ENCODE assay signal across 8 cellular contexts in genomic region chr14:23988229-23988609, GRCh38. TPM values are rescaled to one million over a fixed set of nuclear protein-coding genes. Genes with fewer than 3 reads are reported as not detected.
DNase-seq lines count a peak whose midpoint lies in the region; ATAC-seq and TF ChIP-seq lines count a peak whose summit lies in the region.
"Not testable (repeated sequence)": the region's sequence is repeated elsewhere in the genome, so short reads cannot be mapped to it uniquely, and the experiment has no call there.

No MANE protein-coding gene starts in this region.

- H3K27me3 Mint-ChIP-seq in CD4-positive, alpha-beta T cell; activated T-helper 17 cell treated with anti-CD3 and anti-CD28 coated beads, Interleukin-2, amount 50 U/mL, for 72 hours: not testable (repeated sequence)

- H3K4me1 ChIP-seq in mucosa of rectum (ENCODE audit: control insufficient read depth in 2 of 2, insufficient read depth in 2 of 2, low read length in 2 of 2), result peaks cover 25% of the 10 kb centered on the region in 2 donors

- not testable (repeated sequence) for H3K9me3 Mint-ChIP-seq in CD4-positive, alpha-beta T cell; activated T-helper 17 cell treated with anti-CD3 and anti-CD28 coated beads, Interleukin-2, amount 50 U/mL, for 72 hours; stimulated activated effector memory CD8-positive, alpha-beta T cell treated with anti-CD3 and anti-CD28 coated beads, Interleukin-12 subunit alpha, Interleukin-12 subunit beta, amount 100 ng/mL, for 72 hours

- ATAC-seq in CD4-positive, alpha-beta T cell (ENCODE audit: poor library complexity), result peak; percentile 22
- peak; percentile 6 for ATAC-seq in GM19463 (IDR thresholded peaks at IDR 0.05; ENCODE audit: unreplicated experiment)
- ATAC-seq in HG02981 (IDR thresholded peaks at IDR 0.05; ENCODE audit: unreplicated experiment), result peak; percentile 19
- ATAC-seq in activated T-helper 17 cell treated with anti-CD3 and anti-CD28 coated beads, Interleukin-2, amount 50 U/mL, for 72 hours (replicated peaks), result peak; percentile 5
- peak; percentile 4 for ATAC-seq in esophagus mucosa
- ATAC-seq in stimulated activated effector memory CD8-positive, alpha-beta T cell treated with anti-CD3 and anti-CD28 coated beads, Interleukin-12 subunit alpha, Interleukin-12 subunit beta, amount 100 ng/mL, for 72 hours, result peak; percentile 2

- H3K4me1 Mint-ChIP-seq in CD4-positive, alpha-beta T cell (ENCODE audit: low read depth), result peaks cover 18% of the 10 kb centered on the region
- H3K4me1 Mint-ChIP-seq in activated T-helper 17 cell treated with anti-CD3 and anti-CD28 coated beads, Interleukin-2, amount 50 U/mL, for 72 hours, result not testable (repeated sequence)
- peaks cover 24% of the 10 kb centered on the region for H3K4me1 Mint-ChIP-seq in stimulated activated effector memory CD8-positive, alpha-beta T cell treated with anti-CD3 and anti-CD28 coated beads, Interleukin-12 subunit alpha, Interleukin-12 subunit beta, amount 100 ng/mL, for 72 hours

- not testable (repeated sequence) for H3K4me3 ChIP-seq in NB4 (ENCODE audit: low read depth, low read length)
- H3K4me3 ChIP-seq in mucosa of rectum (ENCODE audit: low read length in 2 of 2), result peak overlapping the region; percentile 35 to 75

- H3K27me3 ChIP-seq in CD4-positive, alpha-beta T cell (ENCODE audit: control insufficient read depth, insufficient read depth, low read length); mucosa of rectum (ENCODE audit: control insufficient read depth in 2 of 2, insufficient read depth in 2 of 2, low read length in 2 of 2): not testable (repeated sequence)

- CTCF ChIA-PET in CD4-positive, alpha-beta T cell (lab: Charles Lee), result interaction anchor here (0.5 to 1.8 kb wide), 3 partner anchors 16 to 121 kb away, joined by 4 to 7 read pairs (median 4); no protein-coding TSS in a partner anchor

- DNase-seq in CD4-positive, alpha-beta T cell; stimulated activated effector memory CD8-positive, alpha-beta T cell treated with anti-CD3 and anti-CD28 coated beads, Interleukin-12 subunit alpha, Interleukin-12 subunit beta, amount 100 ng/mL, for 72 hours (ENCODE audit: low spot score in 2 of 2): not testable (repeated sequence)
- peak; percentile 20 for DNase-seq in NB4 (ENCODE audit: low read depth)

- intact Hi-C loops in CD4-positive, alpha-beta T cell (cut with DNase I, micrococcal nuclease), result loop anchor here (5.0 kb wide), 2 partner anchors 49 to 119 kb away; no protein-coding TSS in a partner anchor

- TF ChIP-seq POLR2A in NB4 (IDR thresholded peaks at IDR 0.05; ENCODE audit: extremely low read depth, insufficient read length), result not testable (repeated sequence)

- not testable (repeated sequence) for TF ChIP-seq CTCF in CD4-positive, alpha-beta T cell (IDR thresholded peaks at IDR 0.05); NB4 (IDR thresholded peaks at IDR 0.05; ENCODE audit: low read depth, low read length)

- not testable (repeated sequence) for H3K36me3 Mint-ChIP-seq in CD4-positive, alpha-beta T cell (ENCODE audit: low read depth); activated T-helper 17 cell treated with anti-CD3 and anti-CD28 coated beads, Interleukin-2, amount 50 U/mL, for 72 hours (ENCODE audit: low read depth); stimulated activated effector memory CD8-positive, alpha-beta T cell treated with anti-CD3 and anti-CD28 coated beads, Interleukin-12 subunit alpha, Interleukin-12 subunit beta, amount 100 ng/mL, for 72 hours

- POLR2A ChIA-PET in CD4-positive, alpha-beta T cell (lab: Charles Lee), result interaction anchor here (0.6 to 1.2 kb wide), 3 partner anchors 64 to 173 kb away, joined by 3 read pairs; partner anchors contain the start of genes CARMIL3 and IRF9

- H3K9me3 ChIP-seq in CD4-positive, alpha-beta T cell (ENCODE audit: control insufficient read depth, low read length); mucosa of rectum (ENCODE audit: control insufficient read depth in 2 of 2, low read length in 2 of 2): not testable (repeated sequence)

- not testable (repeated sequence) for H3K27ac Mint-ChIP-seq in CD4-positive, alpha-beta T cell
- peak overlapping the region; percentile 83 for H3K27ac Mint-ChIP-seq in activated T-helper 17 cell treated with anti-CD3 and anti-CD28 coated beads, Interleukin-2, amount 50 U/mL, for 72 hours
- peak overlapping the region; percentile 91 for H3K27ac Mint-ChIP-seq in stimulated activated effector memory CD8-positive, alpha-beta T cell treated with anti-CD3 and anti-CD28 coated beads, Interleukin-12 subunit alpha, Interleukin-12 subunit beta, amount 100 ng/mL, for 72 hours

- peak overlapping the region in 1 of 2 donors; percentile 59 for H3K9ac ChIP-seq in mucosa of rectum (ENCODE audit: low read depth in 1 of 2, low read length in 2 of 2)

- H3K4me3 Mint-ChIP-seq in CD4-positive, alpha-beta T cell, result peak overlapping the region; percentile 62
- peak overlapping the region; percentile 83 for H3K4me3 Mint-ChIP-seq in activated T-helper 17 cell treated with anti-CD3 and anti-CD28 coated beads, Interleukin-2, amount 50 U/mL, for 72 hours
- H3K4me3 Mint-ChIP-seq in stimulated activated effector memory CD8-positive, alpha-beta T cell treated with anti-CD3 and anti-CD28 coated beads, Interleukin-12 subunit alpha, Interleukin-12 subunit beta, amount 100 ng/mL, for 72 hours, result peak overlapping the region; percentile 83

- H3K27ac ChIP-seq in CD4-positive, alpha-beta T cell (ENCODE audit: low read depth, low read length), result not testable (repeated sequence)
- peak overlapping the region; percentile 77 to 88 for H3K27ac ChIP-seq in mucosa of rectum (ENCODE audit: low read depth in 2 of 2, low read length in 2 of 2)

- H3K36me3 ChIP-seq in mucosa of rectum (ENCODE audit: control insufficient read depth in 2 of 2, insufficient read depth in 2 of 2, low read length in 2 of 2), result not testable (repeated sequence)

RNA-seq across cellular contexts. Expression of gene DHRS4L2, which starts 0.5 kb away (rescaled TPM):
- total RNA-seq in CD4-positive, alpha-beta T cell, result 1 to 10 TPM; 8.3 to 8.7 TPM
- total RNA-seq in activated T-helper 17 cell treated with anti-CD3 and anti-CD28 coated beads, Interleukin-2, amount 50 U/mL, for 72 hours, result 10 to 100 TPM; 15.8 to 17.9 TPM
- total RNA-seq in esophagus mucosa, result 28.8 TPM

RNA-seq across cellular contexts. Expression of gene DHRS4, which starts 34.6 kb away (rescaled TPM):
- total RNA-seq in CD4-positive, alpha-beta T cell, result 1 to 10 TPM; 6.6 to 6.7 TPM
- total RNA-seq in activated T-helper 17 cell treated with anti-CD3 and anti-CD28 coated beads, Interleukin-2, amount 50 U/mL, for 72 hours, result 10 to 100 TPM; 14.6 to 15.0 TPM
- total RNA-seq in esophagus mucosa, result 22.2 TPM
